8 cellular contexts compared by ENCODE assay signal in genomic region chr22:50600541-50600940, GRCh38. TPM values are rescaled to one million over a fixed set of nuclear protein-coding genes. Genes with fewer than 3 reads are reported as not detected.
A peak's percentile ranks its signal among the peaks of the same experiment; 100 is the strongest.
DNase-seq lines count a peak whose midpoint lies in the region; ATAC-seq, FAIRE-seq and TF ChIP-seq lines count a peak whose summit lies in the region.

Gene MAPK8IP2, plus strand, starts transcription at chr22:50600793. Its CDS starts 26 bp downstream, at chr22:50600819.

- no peaks in the 10 kb centered on the region for H3K9me3 ChIP-seq in colonic mucosa

- peaks cover 45% of the 10 kb centered on the region for H3K27me3 ChIP-seq in colonic mucosa

- H3K27me3 Mint-ChIP-seq in neural crest cell (ENCODE audit: low read depth), result peaks cover 5% of the 10 kb centered on the region

- H3K27ac ChIP-seq in colonic mucosa, result no peak within 1 kb of the TSS

- H3K4me1 ChIP-seq in colonic mucosa, result no peaks in the 10 kb centered on the region

- H3K36me3 Mint-ChIP-seq in neural crest cell (ENCODE audit: low read depth), result peaks cover 8% of the 10 kb centered on the region

- FAIRE-seq in GM12892 (lab: Jason Lieb, UNC), result no peak

- TF ChIP-seq POLR2A in GM12892 (IDR thresholded peaks at IDR 0.05; ENCODE audit: low read depth, low read length), result no peak

- ATAC-seq in GM18873 (IDR thresholded peaks at IDR 0.05; ENCODE audit: low FRiP score, unreplicated experiment), result no peak

- H3K36me3 ChIP-seq in colonic mucosa, result no peaks in the 10 kb centered on the region

- H3K9ac ChIP-seq in colonic mucosa (ENCODE audit: low read depth in 2 of 2, low read length in 2 of 2), result no peak within 1 kb of the TSS

- peak; percentile 79 for DNase-seq in DMS53 (lab: John Stamatoyannopoulos, UW)
- DNase-seq in NCI-H2171 treated with DMSO at 0.1 percent for 48 hours (lab: John Stamatoyannopoulos, UW), result peak; percentile 58
- DNase-seq in colonic mucosa, result no peak
- no peak for DNase-seq in neural crest cell (ENCODE audit: low read depth, low spot score)
- DNase-seq in stimulated activated CD4-positive, alpha-beta T cell treated with anti-CD3 and anti-CD28 coated beads, Interleukin-2, amount 100 ng/mL, for 48 hours, result no peak
- DNase-seq in retina, result no peak
- no peak for DNase-seq in GM12892 (ENCODE audit: insufficient read length)

- H3K9me3 Mint-ChIP-seq in neural crest cell, result no peaks in the 10 kb centered on the region

- peak within 1 kb of the TSS; percentile 34 for H3K4me3 ChIP-seq in colonic mucosa

- TF ChIP-seq CTCF in colonic mucosa (IDR thresholded peaks at IDR 0.05) (no peak), neural crest cell (conservative IDR thresholded peaks at IDR 0.05) (no peak)

- peak within 1 kb of the TSS; percentile 45 for H3K27ac Mint-ChIP-seq in neural crest cell (ENCODE audit: unreplicated experiment)

- peak within 1 kb of the TSS; percentile 90 for H3K4me3 Mint-ChIP-seq in neural crest cell

- H3K4me1 Mint-ChIP-seq in neural crest cell, result peaks cover 16% of the 10 kb centered on the region

- intact Hi-C loops in colonic mucosa (cut with DNase I), result no loop called here

RNA-seq across cellular contexts. Expression of gene MAPK8IP2, which starts in this region (rescaled TPM):
- total RNA-seq in colonic mucosa (1 to 10 TPM; 1.2 to 1.4 TPM), neural crest cell (30.4 and 31.8 TPM in 2 replicates)
- 0.23 TPM for polyA plus RNA-seq in GM12892 (2012; ENCODE audit: missing spikeins)

Comparison
In these comparisons a context has a peak if more than half of its experiments do, and no peak if none do; other contexts are left out.
1. RNA of gene MAPK8IP2 (total RNA-seq): 30.4 to 31.8 TPM in neural crest cell; 1.2 to 1.4 TPM in colonic mucosa; every median in the first group is over 10 times any median in the second.
2. DNase-seq: peak in DMS53 (single experiment) and NCI-H2171 treated with DMSO at 0.1 percent for 48 hours (single experiment); none in colonic mucosa (single experiment), neural crest cell (single experiment), stimulated activated CD4-positive, alpha-beta T cell treated with anti-CD3 and anti-CD28 coated beads, Interleukin-2, amount 100 ng/mL, for 48 hours (0 of 2), retina (single experiment) and GM12892 (single experiment).